ENCODE assay signal across 9 cellular contexts in the genomic region with DNA sequence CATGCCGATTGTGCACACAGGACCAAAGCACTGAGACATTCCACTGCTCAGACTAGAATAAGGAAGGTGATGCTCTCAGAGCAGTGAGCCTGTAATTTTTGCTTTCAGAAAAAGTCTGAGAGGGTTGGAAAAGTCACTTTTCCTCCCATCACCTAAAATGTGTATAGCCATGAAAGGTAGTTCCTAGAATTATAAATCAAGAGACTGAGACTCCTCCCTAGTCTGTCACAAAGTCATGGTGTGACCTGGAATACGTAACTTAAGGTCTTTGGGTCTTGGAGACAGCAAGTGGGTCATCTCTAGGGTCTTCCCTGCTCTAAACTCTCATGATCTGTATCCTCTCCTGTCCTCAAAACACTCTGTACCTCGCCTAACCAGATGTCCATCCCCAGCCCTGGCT.
"Had no signal": no experiment of that assay in that cellular context is flagged by ENCODE, and none has a peak within 500 bp of the region (broad histone marks: within the 10 kb centered on the region; RNA-seq: fewer than 3 reads in every experiment).

No MANE protein-coding gene starts in this region.

- H2AFZ ChIP-seq: GM23248 had no signal

- H3K4me3 Mint-ChIP-seq: H9, HFFc6 had no signal

- H3K4me1 ChIP-seq: HAP-1 had no signal

- H3K9me3 ChIP-seq: HAP-1 had no signal

- H3K9ac ChIP-seq: GM23248 had no signal

- FAIRE-seq: H1, H54 had no signal

- H3K4me3 ChIP-seq: GM23248, HAP-1 had no signal

- H3K36me3 ChIP-seq: HAP-1 had no signal

- H3K9me3 Mint-ChIP-seq: H9, HFFc6 had no signal

- ATAC-seq: HCT116 had no signal

- H3K27ac ChIP-seq: GM23248 had no signal

- H3K27ac Mint-ChIP-seq: HFFc6 had no signal

- DNase-seq: GM23248, GOT3, H9, HCEC 1CT, HFFc6 had no signal
